14 cellular contexts compared by ENCODE assay signal in genomic region chr9:7368410-7369292, GRCh38.
A peak's percentile ranks its signal among the peaks of the same experiment; 100 is the strongest.
DNase-seq lines count a peak whose midpoint lies in the region; FAIRE-seq and TF ChIP-seq lines count a peak whose summit lies in the region.
"Had no signal": no experiment of that assay in that cellular context is flagged by ENCODE, and none has a peak within 500 bp of the region (broad histone marks: within the 10 kb centered on the region; RNA-seq: fewer than 3 reads in every experiment).

No MANE protein-coding gene starts in this region.

- H3K79me2 ChIP-seq in fibroblast of lung (ENCODE audit: control insufficient read depth, insufficient read depth, low read length) = no peaks in the 10 kb centered on the region

- H3K27me3 ChIP-seq in fibroblast of lung (ENCODE audit: control insufficient read depth, insufficient read depth, low read length) (no peaks in the 10 kb centered on the region), thyroid gland (no peaks in the 10 kb centered on the region)

- no peak overlapping the region for H3K4me2 ChIP-seq in fibroblast of lung (ENCODE audit: extremely low read depth, insufficient read depth, low read length)

- no peak for TF ChIP-seq CTCF in fibroblast of lung (conservative IDR thresholded peaks at IDR 0.05 in 1 of 2, IDR thresholded peaks at IDR 0.05 in 1 of 2; ENCODE audit: low read depth in 1 of 2, low read length in 2 of 2)
- no peak for TF ChIP-seq CTCF in thyroid gland (IDR thresholded peaks at IDR 0.05)

- H3K36me3 ChIP-seq in fibroblast of lung (ENCODE audit: control insufficient read depth, insufficient read depth, low read length) = no peaks in the 10 kb centered on the region
- H3K36me3 ChIP-seq in thyroid gland = no peaks in the 10 kb centered on the region

- DNase-seq in AG08396 (ENCODE audit: low spot score) = peak; percentile 13
- peak; percentile 78 for DNase-seq in LHCN-M2 (ENCODE audit: low read depth)
- peak; percentile 18 to 96 for DNase-seq in fibroblast of lung (ENCODE audit: low read depth in 2 of 2)
- DNase-seq in midbrain (lab: John Stamatoyannopoulos, UW) = peak; percentile 7
- DNase-seq in H54 (ENCODE audit: insufficient read length, low spot score) = no peak
- DNase-seq in RKO (ENCODE audit: low spot score) = no peak
- DNase-seq in NCI-H1694 treated with DMSO at 0.1 percent for 48 hours (lab: John Stamatoyannopoulos, UW) = no peak
- no peak for DNase-seq in thyroid gland
- DNase-seq: activated CD4-positive, alpha-beta T cell treated with anti-CD3 and anti-CD28 coated beads, Interleukin-2, amount 10 ng/mL, durations not matched to agents 7 days and 5 days; activated naive CD4-positive, alpha-beta T cell treated with anti-CD3 and anti-CD28 coated beads, Interleukin-2, amount 50 U/mL, for 16 hours; CD4-positive, CD25-positive, alpha-beta regulatory T cell; endodermal cell; NCI-H226; SHP77 had no signal

- H4K20me1 ChIP-seq in fibroblast of lung (ENCODE audit: control insufficient read depth, extremely low read depth, insufficient read depth, low read length) = no peaks in the 10 kb centered on the region

- H3K9me3 ChIP-seq in fibroblast of lung (ENCODE audit: control insufficient read depth, insufficient read depth, low read depth, low read length) (no peaks in the 10 kb centered on the region), thyroid gland (no peaks in the 10 kb centered on the region)

- WGBS in thyroid gland, 2 donors = 60 to 69% methylated on average over 6 of the region's 6 CpGs

- intact Hi-C loops in thyroid gland (cut with DNase I) = no loop called here

- H3K4me3 ChIP-seq in fibroblast of lung (replicated peaks in 1 of 4; ENCODE audit: control extremely low read depth in 1 of 4, insufficient read depth in 1 of 4, low read depth in 3 of 4, low read length in 4 of 4) = no peak overlapping the region
- H3K4me3 ChIP-seq in thyroid gland (replicated peaks in 1 of 3) = no peak overlapping the region

- H3K4me1 ChIP-seq in fibroblast of lung (ENCODE audit: control insufficient read depth, extremely low read depth, insufficient read depth, low read length) (no peaks in the 10 kb centered on the region), thyroid gland (peaks cover 0 to 16% of the 10 kb centered on the region in 2 donors)

- no peak overlapping the region for H3K27ac ChIP-seq in fibroblast of lung (ENCODE audit: insufficient read depth, low read length)
- H3K27ac ChIP-seq in thyroid gland = no peak overlapping the region

- no peak overlapping the region for H2AFZ ChIP-seq in fibroblast of lung (ENCODE audit: low read length)

- H3K9ac ChIP-seq in fibroblast of lung (ENCODE audit: insufficient read depth, low read length) = no peak overlapping the region

- no peak for FAIRE-seq in H54 (lab: Jason Lieb, UNC)

- TF ChIP-seq POLR2A in H54 (IDR thresholded peaks at IDR 0.05; ENCODE audit: low read depth, low read length) = no peak
- TF ChIP-seq POLR2A in thyroid gland (IDR thresholded peaks at IDR 0.05) = no peak

Comparison
In these comparisons a context has a peak if more than half of its experiments do, and no peak if none do; other contexts are left out.
1. DNase-seq: peak in AG08396 (single experiment), LHCN-M2 (single experiment), fibroblast of lung (2 of 2) and midbrain (single experiment); none in H54 (single experiment), RKO (single experiment), NCI-H1694 treated with DMSO at 0.1 percent for 48 hours (single experiment) and thyroid gland (0 of 2).